Comparison of ENCODE assay signal across 1 cellular context in the genomic region with DNA sequence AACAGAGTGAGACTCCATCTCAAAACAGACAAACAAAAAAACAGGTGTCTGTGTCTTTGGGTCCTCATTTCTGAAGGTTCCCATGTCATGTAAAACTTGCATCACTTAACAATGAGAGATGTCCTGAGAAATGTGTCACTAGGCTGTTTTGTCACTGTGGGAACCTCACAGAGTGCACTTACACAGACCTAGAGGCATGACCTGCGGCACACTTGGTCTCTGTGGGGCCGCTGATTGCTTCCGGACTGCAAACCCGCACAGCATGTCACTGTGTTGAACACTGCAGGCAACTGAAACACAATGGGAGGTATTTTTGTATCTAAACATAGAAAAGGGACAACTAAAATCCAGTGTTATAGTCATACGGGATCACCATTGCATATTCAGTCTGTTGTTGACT.
TF ChIP-seq lines count a peak whose summit lies in the region.

No MANE protein-coding gene starts in this region.

TF ChIP-seq in GM12878, 131 proteins besides CTCF, POLR2A, EP300 and RAD21 (continued from another document):
- peak; percentile 46 for TF ChIP-seq CUX1 (IDR thresholded peaks at IDR 0.05; ENCODE audit: insufficient replicate concordance, low read depth, low read length)
